1 cellular context compared by ENCODE assay signal in genomic region chr1:67729872-67730271, GRCh38.
TF ChIP-seq lines count a peak whose summit lies in the region.

No MANE protein-coding gene starts in this region.

TF ChIP-seq in K562, 482 proteins besides CTCF, POLR2A, EP300 and RAD21 (continued from another document):
- TF ChIP-seq, protein P1, sequence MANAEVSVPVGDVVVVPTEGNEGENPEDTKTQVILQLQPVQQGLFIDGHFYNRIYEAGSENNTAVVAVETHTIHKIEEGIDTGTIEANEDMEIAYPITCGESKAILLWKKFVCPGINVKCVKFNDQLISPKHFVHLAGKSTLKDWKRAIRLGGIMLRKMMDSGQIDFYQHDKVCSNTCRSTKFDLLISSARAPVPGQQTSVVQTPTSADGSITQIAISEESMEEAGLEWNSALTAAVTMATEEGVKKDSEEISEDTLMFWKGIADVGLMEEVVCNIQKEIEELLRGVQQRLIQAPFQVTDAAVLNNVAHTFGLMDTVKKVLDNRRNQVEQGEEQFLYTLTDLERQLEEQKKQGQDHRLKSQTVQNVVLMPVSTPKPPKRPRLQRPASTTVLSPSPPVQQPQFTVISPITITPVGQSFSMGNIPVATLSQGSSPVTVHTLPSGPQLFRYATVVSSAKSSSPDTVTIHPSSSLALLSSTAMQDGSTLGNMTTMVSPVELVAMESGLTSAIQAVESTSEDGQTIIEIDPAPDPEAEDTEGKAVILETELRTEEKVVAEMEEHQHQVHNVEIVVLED (CRISPR knock-in tag; IDR thresholded peaks at IDR 0.05) = no peak
- no peak for TF ChIP-seq CHAMP1 (IDR thresholded peaks at IDR 0.05)
